19 cellular contexts compared by ENCODE assay signal in genomic region chr15:90683876-90684275, GRCh38.
"Had no signal": no experiment of that assay in that cellular context is flagged by ENCODE, and none has a peak within 500 bp of the region (broad histone marks: within the 10 kb centered on the region; RNA-seq: fewer than 3 reads in every experiment).

No MANE protein-coding gene starts in this region.

- H3K36me3 ChIP-seq: brain microvascular endothelial cell, colonic mucosa, ovary, upper lobe of right lung had no signal

- H3K27me3 ChIP-seq: brain microvascular endothelial cell, colonic mucosa, ovary, upper lobe of right lung had no signal

- H3K9me3 ChIP-seq: colonic mucosa, ovary, upper lobe of right lung had no signal

- H3K4me1 ChIP-seq: colonic mucosa, psoas muscle, upper lobe of right lung had no signal

- H3K27ac ChIP-seq: brain microvascular endothelial cell, colonic mucosa, ovary, psoas muscle, upper lobe of right lung had no signal

- DNase-seq: activated CD4-positive, alpha-beta T cell treated with anti-CD3 and anti-CD28 coated beads for 48 hours; activated CD4-positive, CD25-positive, alpha-beta regulatory T cell; activated gamma-delta T cell; activated T-cell treated with anti-CD3 and anti-CD28 coated beads, Interleukin-2, amount 50 U/mL, for 1 hour; brain microvascular endothelial cell; central memory CD4-positive, alpha-beta T cell; colonic mucosa; foreskin melanocyte; head of caudate nucleus; kidney; midbrain; ovary; psoas muscle; stimulated activated CD4-positive, alpha-beta T cell treated with anti-CD3 and anti-CD28 coated beads, Interleukin-4, amount 100 ng/mL, for 1 hour; T-helper 9 cell had no signal

- H3K4me3 ChIP-seq: colonic mucosa, ovary, psoas muscle, smooth muscle cell, upper lobe of right lung had no signal

- ATAC-seq: left lobe of liver, psoas muscle, sciatic nerve, upper lobe of right lung had no signal
